ENCODE assay signal across 8 cellular contexts in the genomic region with DNA sequence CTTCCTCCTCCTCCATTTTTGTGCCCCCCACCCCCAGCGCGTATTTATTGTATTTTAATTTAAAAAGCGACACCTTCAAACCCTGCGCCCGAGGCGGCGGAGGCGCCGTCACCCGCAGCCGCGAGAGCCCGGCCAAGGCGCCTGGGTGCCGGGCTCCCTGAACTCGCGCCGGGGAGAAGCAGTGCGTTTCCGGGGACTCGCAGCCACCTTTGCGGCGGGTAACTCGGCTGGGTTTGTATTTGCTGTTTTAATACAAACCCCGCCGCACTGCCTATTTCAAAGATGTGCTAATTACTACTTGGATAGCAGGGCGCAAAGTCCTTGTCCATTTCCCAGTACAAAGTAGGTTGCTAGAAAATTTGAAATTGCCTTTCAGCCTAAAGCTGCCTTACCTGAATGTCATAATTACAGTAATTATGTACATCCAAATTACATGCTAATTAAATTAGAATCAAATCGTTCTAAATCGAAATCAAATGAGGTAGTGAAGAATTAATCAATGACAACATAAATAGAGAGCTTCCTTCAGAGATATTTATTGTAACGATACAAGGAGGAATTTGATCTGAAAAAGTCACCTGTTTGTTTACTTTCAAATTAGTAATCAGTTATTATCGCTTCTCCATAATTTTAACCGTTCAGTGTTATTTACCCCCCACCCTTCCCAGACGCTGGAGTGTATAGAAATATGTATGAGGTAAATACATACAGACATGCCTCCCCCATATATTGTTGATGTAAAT. TPM values are rescaled to one million over a fixed set of nuclear protein-coding genes. Genes with fewer than 3 reads are reported as not detected.
DNase-seq lines count a peak whose midpoint lies in the region; ATAC-seq and TF ChIP-seq lines count a peak whose summit lies in the region.

No MANE protein-coding gene starts in this region.

- no TSS peak for BruUV-seq in OCI-LY7 (replicated peaks; lab: Mats Ljungman, UMichigan)

- H3K9me3 ChIP-seq in OCI-LY7 (ENCODE audit: low read length) = no peaks in the 10 kb centered on the region

- H3K4me1 Mint-ChIP-seq in activated CD4-positive, alpha-beta T cell treated with anti-CD3 and anti-CD28 coated beads for 36 hours = peaks cover 37% of the 10 kb centered on the region
- H3K4me1 Mint-ChIP-seq in endothelial cell (ENCODE audit: unreplicated experiment) = peaks cover 34% of the 10 kb centered on the region

- peak overlapping the region; percentile 61 for H3K4me2 ChIP-seq in OCI-LY7 (ENCODE audit: low read length)

- no peaks in the 10 kb centered on the region for H3K79me2 ChIP-seq in OCI-LY7 (ENCODE audit: insufficient read depth, low read depth, low read length)

- H3K27ac ChIP-seq in OCI-LY7 (ENCODE audit: low read depth, low read length, poor library complexity, severe bottlenecking) = no peak overlapping the region
- H3K27ac ChIP-seq in skin epidermis = no peak overlapping the region

- intact Hi-C loops in activated CD4-positive, alpha-beta T cell treated with anti-CD3 and anti-CD28 coated beads for 36 hours (cut with DNase I, micrococcal nuclease) = loop anchor here (1.0 to 10.0 kb wide), 8 partner anchors 7 to 890 kb away; partner anchors contain the start of gene OLA1 (in 1 of the 2)
- intact Hi-C loops in OCI-LY7 (cut with micrococcal nuclease; ENCODE audit: unreplicated experiment) = loop anchor here (5.0 to 10.0 kb wide), 4 partner anchors 268 to 1315 kb away; no protein-coding TSS in a partner anchor

- peak overlapping the region; percentile 57 for H2AFZ ChIP-seq in OCI-LY7 (ENCODE audit: low read length)

- H4K20me1 ChIP-seq in OCI-LY7 (ENCODE audit: insufficient read depth, low read length) = no peaks in the 10 kb centered on the region

- peak; percentile 24 for ATAC-seq in activated CD4-positive, alpha-beta T cell treated with anti-CD3 and anti-CD28 coated beads for 36 hours
- ATAC-seq in GM19397 (IDR thresholded peaks at IDR 0.05; ENCODE audit: unreplicated experiment) = no peak

- no peaks in the 10 kb centered on the region for H3K9me2 ChIP-seq in OCI-LY7 (ENCODE audit: insufficient read depth, low read length)

- DNase-seq in activated CD4-positive, alpha-beta T cell treated with anti-CD3 and anti-CD28 coated beads for 36 hours = peak; percentile 64
- DNase-seq in activated CD4-positive, alpha-beta T cell treated with anti-CD3 and anti-CD28 coated beads, Interleukin-2, amount 50 U/mL, for 4 hours = no peak
- DNase-seq in OCI-LY7 (ENCODE audit: low spot score) (peak; percentile 43), endothelial cell (ENCODE audit: low spot score) (peak; percentile 16), epidermal melanocyte (ENCODE audit: insufficient read length, low spot score) (no peak), GM19238 (ENCODE audit: insufficient read length, low spot score) (no peak)

- H3K9me3 Mint-ChIP-seq in activated CD4-positive, alpha-beta T cell treated with anti-CD3 and anti-CD28 coated beads for 36 hours (ENCODE audit: low read depth) = no peaks in the 10 kb centered on the region
- H3K9me3 Mint-ChIP-seq in endothelial cell (ENCODE audit: unreplicated experiment) = no peaks in the 10 kb centered on the region

- no peaks in the 10 kb centered on the region for H3K36me3 ChIP-seq in OCI-LY7 (ENCODE audit: insufficient read depth, low read length)

- CTCF ChIA-PET in activated CD4-positive, alpha-beta T cell treated with anti-CD3 and anti-CD28 coated beads for 36 hours (lab: Charles Lee) = interaction anchor here (0.7 to 2.4 kb wide), 5 partner anchors 9 to 1316 kb away, joined by 3 to 16 read pairs (median 4); no protein-coding TSS in a partner anchor
- CTCF ChIA-PET in OCI-LY7 (lab: Charles Lee; ENCODE audit: unreplicated experiment) = interaction anchor here (1.2 kb wide), 1 partner anchor 894 kb away, joined by 3 read pairs; no protein-coding TSS in a partner anchor

- H3K4me3 ChIP-seq in OCI-LY7 (ENCODE audit: low read depth, low read length, poor library complexity, severe bottlenecking) = peak overlapping the region; percentile 49
- peak overlapping the region in 4 of 7 experiments; percentile 4 to 24 (median 14) for H3K4me3 ChIP-seq in skin epidermis

- H3K4me1 ChIP-seq in OCI-LY7 (ENCODE audit: insufficient read depth, low read length, poor library complexity, severe bottlenecking) = peaks cover 16% of the 10 kb centered on the region

- H3K36me3 Mint-ChIP-seq in activated CD4-positive, alpha-beta T cell treated with anti-CD3 and anti-CD28 coated beads for 36 hours (ENCODE audit: low read depth) = peaks cover 7% of the 10 kb centered on the region
- H3K36me3 Mint-ChIP-seq in endothelial cell (ENCODE audit: low read depth, unreplicated experiment) = peaks cover 2% of the 10 kb centered on the region

- H3K4me3 Mint-ChIP-seq in activated CD4-positive, alpha-beta T cell treated with anti-CD3 and anti-CD28 coated beads for 36 hours = peak overlapping the region; percentile 46
- peak overlapping the region; percentile 89 for H3K4me3 Mint-ChIP-seq in endothelial cell (ENCODE audit: unreplicated experiment)

- TF ChIP-seq CTCF in OCI-LY7 (conservative IDR thresholded peaks at IDR 0.05; ENCODE audit: low read length) = no peak
- TF ChIP-seq CTCF in endothelial cell (IDR thresholded peaks at IDR 0.05; ENCODE audit: unreplicated experiment) = no peak

- peaks cover 56% of the 10 kb centered on the region for H3K27me3 Mint-ChIP-seq in activated CD4-positive, alpha-beta T cell treated with anti-CD3 and anti-CD28 coated beads for 36 hours
- H3K27me3 Mint-ChIP-seq in endothelial cell (ENCODE audit: unreplicated experiment) = peaks cover 41% of the 10 kb centered on the region

- POLR2A ChIA-PET in activated CD4-positive, alpha-beta T cell treated with anti-CD3 and anti-CD28 coated beads for 36 hours (lab: Charles Lee) = interaction anchor here (0.6 kb wide), 1 partner anchor 509 kb away, joined by 4 read pairs; no protein-coding TSS in a partner anchor
- POLR2A ChIA-PET in OCI-LY7 (lab: Charles Lee) = interaction anchor here (0.6 kb wide), 1 partner anchor 118 kb away, joined by 3 read pairs; no protein-coding TSS in a partner anchor

- no peak overlapping the region for H3K27ac Mint-ChIP-seq in activated CD4-positive, alpha-beta T cell treated with anti-CD3 and anti-CD28 coated beads for 36 hours
- H3K27ac Mint-ChIP-seq in endothelial cell (ENCODE audit: unreplicated experiment) = no peak overlapping the region

RNA-seq across cellular contexts. Expression of gene SP9, which starts 8.0 kb away (rescaled TPM):
- not detected for total RNA-seq in activated CD4-positive, alpha-beta T cell treated with anti-CD3 and anti-CD28 coated beads for 36 hours
- total RNA-seq in OCI-LY7 (2014; rRNA removed; shearing (Covaris generic)) = not detected in 2 replicates
- total RNA-seq in OCI-LY7 (2022) (not detected in 2 replicates), endothelial cell (ENCODE audit: unreplicated experiment) (0.31 TPM)

RNA-seq across cellular contexts. Expression of gene SCRN3, which starts 52.8 kb away (rescaled TPM):
- total RNA-seq in activated CD4-positive, alpha-beta T cell treated with anti-CD3 and anti-CD28 coated beads for 36 hours = 10 to 100 TPM; 12.7 to 14.1 TPM
- 6.1 and 11.8 TPM in 2 replicates for total RNA-seq in OCI-LY7 (2014; rRNA removed; shearing (Covaris generic))
- total RNA-seq in OCI-LY7 (2022) = 10.6 and 13.0 TPM in 2 replicates
- total RNA-seq in endothelial cell (ENCODE audit: unreplicated experiment) = 21.1 TPM

Comparison
In these comparisons a context has a peak if more than half of its experiments do, and no peak if none do; other contexts are left out.
1. DNase-seq: peak in activated CD4-positive, alpha-beta T cell treated with anti-CD3 and anti-CD28 coated beads for 36 hours (single experiment), OCI-LY7 (single experiment) and endothelial cell (single experiment); none in activated CD4-positive, alpha-beta T cell treated with anti-CD3 and anti-CD28 coated beads, Interleukin-2, amount 50 U/mL, for 4 hours (0 of 2), epidermal melanocyte (single experiment) and GM19238 (single experiment).